8 cellular contexts compared by ENCODE assay signal in the genomic region with DNA sequence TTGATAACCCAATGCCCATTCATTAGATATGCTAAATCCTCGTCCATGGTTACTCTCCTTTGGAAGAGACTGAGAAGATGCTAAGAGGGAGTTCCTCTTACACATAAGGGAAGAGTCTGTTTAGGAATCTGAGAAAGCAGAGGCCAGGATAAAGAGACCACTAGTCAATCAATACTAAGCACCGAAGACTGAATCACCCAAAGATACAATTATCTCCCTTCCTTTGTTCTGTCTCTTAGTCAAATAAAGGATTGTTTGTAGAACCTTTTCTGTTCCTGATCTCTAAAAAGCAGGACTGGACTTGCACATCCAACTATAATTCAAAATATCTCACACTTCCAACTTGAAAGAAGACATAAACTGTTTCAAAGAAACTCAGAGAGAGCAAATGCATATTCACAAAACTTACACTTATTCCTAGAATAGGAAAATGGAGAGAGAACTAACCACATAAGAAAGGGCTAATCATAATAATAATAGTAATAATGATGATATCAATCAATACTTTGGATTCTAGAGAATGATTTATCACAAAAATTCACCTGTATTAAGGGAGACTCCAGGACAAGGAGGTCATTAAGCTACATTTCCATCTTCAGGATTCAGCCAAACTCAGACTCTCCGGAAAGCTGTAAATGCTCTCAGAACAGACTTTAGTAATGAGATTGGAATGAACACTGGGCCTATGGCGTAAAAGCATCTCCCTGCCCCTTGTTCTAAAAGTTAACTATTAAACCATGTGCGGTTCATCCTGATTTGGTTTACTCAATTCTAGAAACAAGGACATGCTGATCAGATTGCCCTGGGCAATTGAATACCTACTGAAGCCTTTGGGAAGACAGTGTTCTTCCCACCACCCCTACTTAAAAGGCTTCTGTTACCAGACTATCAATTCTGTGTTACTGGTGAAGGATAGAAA.
DNase-seq lines count a peak whose midpoint lies in the region; ATAC-seq, FAIRE-seq and TF ChIP-seq lines count a peak whose summit lies in the region.

No MANE protein-coding gene starts in this region.

- POLR2A ChIA-PET in A673 (lab: Charles Lee; ENCODE audit: low non-redundant PET), result no interaction called here

- H3K27me3 ChIP-seq in DND-41 (ENCODE audit: insufficient read depth, low read length, poor library complexity) (no peaks in the 10 kb centered on the region), foreskin keratinocyte (no peaks in the 10 kb centered on the region), rectal smooth muscle tissue (ENCODE audit: control insufficient read depth, insufficient read depth, low read length) (no peaks in the 10 kb centered on the region), A673 (replicated peaks; ENCODE audit: insufficient read depth, low read depth, low read length, poor library complexity) (no peaks in the 10 kb centered on the region)

- BruUV-seq in A673 (replicated peaks; lab: Mats Ljungman, UMichigan), result no TSS peak

- DNase-seq in DND-41 (no peak), OCI-M1 (lab: John Stamatoyannopoulos, UW) (peak; percentile 17), foreskin keratinocyte (peak; percentile 25 to 68), A673 (ENCODE audit: low spot score) (no peak), frontal cortex (ENCODE audit: low spot score in 2 of 2) (no peak), NCI-H2107 treated with DMSO at 0.1 percent for 48 hours (lab: John Stamatoyannopoulos, UW; ENCODE audit: unreplicated experiment) (no peak)
- DNase-seq in stimulated activated CD4-positive, alpha-beta T cell treated with anti-CD3 and anti-CD28 coated beads, Interleukin-4, amount 100 ng/mL, for 4 hours, result no peak

- H3K9me3 ChIP-seq in DND-41 (ENCODE audit: insufficient read depth, low read length, severe bottlenecking) (no peaks in the 10 kb centered on the region), A673 (ENCODE audit: low read depth, low read length, poor library complexity, severe bottlenecking) (no peaks in the 10 kb centered on the region)

- intact Hi-C loops in A673 (cut with micrococcal nuclease; ENCODE audit: unreplicated experiment), result no loop called here

- H3K9ac ChIP-seq in DND-41 (ENCODE audit: low read depth, low read length) (peak overlapping the region; percentile 46; the same call in 1 of the 2 replicates), rectal smooth muscle tissue (ENCODE audit: low read length) (no peak overlapping the region)

- H3K27ac ChIP-seq in DND-41 (ENCODE audit: low read length) (peak overlapping the region; percentile 62), foreskin keratinocyte (peak overlapping the region; percentile 9), rectal smooth muscle tissue (ENCODE audit: low read depth, low read length) (peak overlapping the region; percentile 78), A673 (ENCODE audit: low read depth, low read length, poor library complexity, severe bottlenecking) (no peak overlapping the region)

- H3K36me3 ChIP-seq in DND-41 (ENCODE audit: insufficient read depth, low read length), result no peaks in the 10 kb centered on the region
- H3K36me3 ChIP-seq in rectal smooth muscle tissue (ENCODE audit: control insufficient read depth, insufficient read depth, low read length), result no peaks in the 10 kb centered on the region
- H3K36me3 ChIP-seq in A673 (ENCODE audit: insufficient read depth, low read length, poor library complexity, severe bottlenecking), result no peaks in the 10 kb centered on the region

- H4K20me1 ChIP-seq in DND-41 (ENCODE audit: insufficient read depth, low read length), result no peaks in the 10 kb centered on the region

- H3K4me3 ChIP-seq in DND-41 (ENCODE audit: low read depth in 1 of 2, low read length in 2 of 2) (no peak overlapping the region), rectal smooth muscle tissue (ENCODE audit: low read length) (peak overlapping the region; percentile 35), A673 (ENCODE audit: low read depth, low read length, poor library complexity, severe bottlenecking) (no peak overlapping the region)

- FAIRE-seq in frontal cortex (lab: Jason Lieb, UNC), result no peak

- peak overlapping the region; percentile 47; the same call in 1 of the 2 replicates for H3K4me2 ChIP-seq in DND-41 (ENCODE audit: insufficient read depth, low read length)

- H3K79me2 ChIP-seq in DND-41 (ENCODE audit: insufficient read depth, low read length), result no peaks in the 10 kb centered on the region

- no peak for TF ChIP-seq CTCF in DND-41 (IDR thresholded peaks at IDR 0.05; ENCODE audit: borderline replicate concordance, extremely low read depth, low read length, poor library complexity, severe bottlenecking)
- no peak for TF ChIP-seq CTCF in foreskin keratinocyte (conservative IDR thresholded peaks at IDR 0.05)
- TF ChIP-seq CTCF in A673 (conservative IDR thresholded peaks at IDR 0.05; ENCODE audit: low read depth, low read length), result no peak

- peak overlapping the region; percentile 41; the same call in 1 of the 2 replicates for H2AFZ ChIP-seq in DND-41 (ENCODE audit: low read depth, low read length)

- CTCF ChIA-PET in A673 (lab: Charles Lee), result no interaction called here

- ATAC-seq in DND-41 (ENCODE audit: insufficient read depth, low read depth) (no peak), foreskin keratinocyte (peak; percentile 68)

- H3K4me1 ChIP-seq in DND-41 (ENCODE audit: insufficient read depth, low read length) (peaks cover 10% of the 10 kb centered on the region), foreskin keratinocyte (peaks cover 5% of the 10 kb centered on the region), rectal smooth muscle tissue (ENCODE audit: control insufficient read depth, insufficient read depth, low read length) (no peaks in the 10 kb centered on the region), A673 (ENCODE audit: insufficient read depth, low read length, poor library complexity, severe bottlenecking) (no peaks in the 10 kb centered on the region)

Comparison
In these comparisons a context has a peak if more than half of its experiments do, and no peak if none do; other contexts are left out.
1. DNase-seq: peak in OCI-M1 (single experiment) and foreskin keratinocyte (2 of 2); none in DND-41 (single experiment), A673 (single experiment), frontal cortex (0 of 2), NCI-H2107 treated with DMSO at 0.1 percent for 48 hours (single experiment) and stimulated activated CD4-positive, alpha-beta T cell treated with anti-CD3 and anti-CD28 coated beads, Interleukin-4, amount 100 ng/mL, for 4 hours (0 of 2).